Comparison of ENCODE assay signal across 19 cellular contexts in genomic region chr2:168050377-168050776, GRCh38.
DNase-seq lines count a peak whose midpoint lies in the region; ATAC-seq, FAIRE-seq and TF ChIP-seq lines count a peak whose summit lies in the region.
"Had no signal": no experiment of that assay in that cellular context is flagged by ENCODE, and none has a peak within 500 bp of the region (broad histone marks: within the 10 kb centered on the region; RNA-seq: fewer than 3 reads in every experiment).

No MANE protein-coding gene starts in this region.

- no peak overlapping the region for H3K4me3 Mint-ChIP-seq in H9
- H3K4me3 Mint-ChIP-seq in endodermal cell, result no peak overlapping the region
- H3K4me3 Mint-ChIP-seq: CD8-positive, alpha-beta T cell had no signal

- no peaks in the 10 kb centered on the region; the same call in 1 of the 2 replicates for H3K36me3 ChIP-seq in OCI-LY1 (ENCODE audit: insufficient read depth, low read length)
- no peaks in the 10 kb centered on the region for H3K36me3 ChIP-seq in endodermal cell (ENCODE audit: control insufficient read depth, insufficient read depth, low read length)

- H4K91ac ChIP-seq in H9 (ENCODE audit: insufficient read length, low read depth, low read length), result no peak overlapping the region

- no peak for ATAC-seq in foreskin keratinocyte
- ATAC-seq: CD8-positive, alpha-beta T cell had no signal

- H4K5ac ChIP-seq in H9 (ENCODE audit: insufficient read length, low read depth, low read length), result no peak overlapping the region

- no peak for TF ChIP-seq POLR2A in H54 (IDR thresholded peaks at IDR 0.05; ENCODE audit: low read depth, low read length)

- no peak overlapping the region for H2AFZ ChIP-seq in H9 (ENCODE audit: low read length)
- no peak overlapping the region for H2AFZ ChIP-seq in OCI-LY1 (ENCODE audit: low read length)
- H2AFZ ChIP-seq: PC-9 had no signal

- FAIRE-seq in H54 (lab: Jason Lieb, UNC), result no peak

- H2BK15ac ChIP-seq in H9 (ENCODE audit: low read depth, low read length), result no peak overlapping the region

- DNase-seq in H9, result peak; percentile 37
- peak; percentile 70 for DNase-seq in endodermal cell
- no peak for DNase-seq in retinal pigment epithelial cell (ENCODE audit: low read depth)
- DNase-seq in H54 (ENCODE audit: insufficient read length, low spot score), result no peak
- DNase-seq in stimulated activated CD4-positive, alpha-beta T cell treated with anti-CD3 and anti-CD28 coated beads, Interleukin-4, amount 100 ng/mL, for 1 hour, result no peak
- DNase-seq in foreskin keratinocyte, result no peak
- no peak for DNase-seq in GM03348 (ENCODE audit: low spot score)
- DNase-seq: Calu3; CD8-positive, alpha-beta T cell; HCEC 1CT; NCI-H1105 treated with DMSO at 0.1 percent for 48 hours; NCI-H1694 treated with DMSO at 0.1 percent for 48 hours; NCI-H2107; NCI-H510A; PC-9; SIG-M5 had no signal

- H3K56ac ChIP-seq in H9 (ENCODE audit: insufficient read length, low read depth, low read length), result no peak overlapping the region

- H3K9me3 ChIP-seq in H9 (ENCODE audit: control insufficient read depth, low read depth, low read length) (no peaks in the 10 kb centered on the region), OCI-LY1 (ENCODE audit: low read length) (no peaks in the 10 kb centered on the region), endodermal cell (ENCODE audit: control insufficient read depth, low read length) (no peaks in the 10 kb centered on the region)

- no peak overlapping the region for H3K4ac ChIP-seq in H9 (ENCODE audit: low read depth, low read length)

- H2AK5ac ChIP-seq in H9 (ENCODE audit: insufficient read length, low read length), result no peak overlapping the region

- H3K27me3 ChIP-seq in H9 (ENCODE audit: insufficient read depth, low read length) (no peaks in the 10 kb centered on the region; the same call in 1 of the 2 replicates), OCI-LY1 (ENCODE audit: insufficient read depth, low read length) (no peaks in the 10 kb centered on the region), endodermal cell (ENCODE audit: control insufficient read depth, insufficient read depth, low read length, poor library complexity, severe bottlenecking) (no peaks in the 10 kb centered on the region), foreskin keratinocyte (no peaks in the 10 kb centered on the region)
- H3K27me3 ChIP-seq: BLaER1 had no signal

- no peak overlapping the region for H3K9ac ChIP-seq in H9 (ENCODE audit: extremely low read depth, insufficient read length, low read length)
- H3K9ac ChIP-seq in OCI-LY1 (ENCODE audit: low read length), result no peak overlapping the region
- H3K9ac ChIP-seq in endodermal cell (ENCODE audit: extremely low read depth, low read length, poor library complexity, severe bottlenecking), result no peak overlapping the region
- H3K9ac ChIP-seq: BLaER1 had no signal

- H3K79me2 ChIP-seq in H9 (ENCODE audit: insufficient read depth, low read length) (no peaks in the 10 kb centered on the region), OCI-LY1 (ENCODE audit: insufficient read depth, low read length) (no peaks in the 10 kb centered on the region)

- H3K4me1 Mint-ChIP-seq in H9 (peaks cover 27 to 36% of the 10 kb centered on the region in 2 experiments), endodermal cell (peaks cover 36% of the 10 kb centered on the region)

- H4K8ac ChIP-seq in H9 (replicated peaks; ENCODE audit: insufficient read length, low read depth, low read length), result no peak overlapping the region

- H3K79me1 ChIP-seq in H9 (ENCODE audit: insufficient read depth, low read depth, low read length, poor library complexity, severe bottlenecking), result no peaks in the 10 kb centered on the region

- H3K36me3 Mint-ChIP-seq in H9 (ENCODE audit: insufficient read depth in 1 of 3, low read depth in 3 of 3) (no peaks in the 10 kb centered on the region; a peak in 1 of 7 replicates), endodermal cell (ENCODE audit: low read depth) (peaks cover 3% of the 10 kb centered on the region)

- H4K20me1 ChIP-seq in H9 (ENCODE audit: control insufficient read depth, insufficient read depth, insufficient read length) (no peaks in the 10 kb centered on the region), OCI-LY1 (ENCODE audit: insufficient read depth, low read length) (no peaks in the 10 kb centered on the region)

- H3K14ac ChIP-seq in H9 (ENCODE audit: insufficient read depth, low read length), result no peak overlapping the region

- H3T11ph ChIP-seq in H9 (ENCODE audit: low read length), result no peak overlapping the region

- no peak overlapping the region for H2BK20ac ChIP-seq in H9 (ENCODE audit: low read depth, low read length, poor library complexity, severe bottlenecking)

- H3K27ac Mint-ChIP-seq in H9 (peak overlapping the region in 1 of 3 experiments; percentile 32; a peak in 2 of 7 replicates), endodermal cell (no peak overlapping the region)
- H3K27ac Mint-ChIP-seq: CD8-positive, alpha-beta T cell had no signal

- no peaks in the 10 kb centered on the region for H3F3A ChIP-seq in OCI-LY1 (ENCODE audit: insufficient read depth, low read length)

- no peak overlapping the region for H2BK12ac ChIP-seq in H9 (ENCODE audit: insufficient read length, low read depth, low read length)

- H3K4me1 ChIP-seq in H9 (ENCODE audit: insufficient read depth, low read length), result no peaks in the 10 kb centered on the region
- H3K4me1 ChIP-seq in OCI-LY1 (ENCODE audit: insufficient read depth, low read length, severe bottlenecking), result no peaks in the 10 kb centered on the region
- peaks cover 12% of the 10 kb centered on the region for H3K4me1 ChIP-seq in endodermal cell (ENCODE audit: control insufficient read depth, insufficient read depth, low read length)
- no peaks in the 10 kb centered on the region for H3K4me1 ChIP-seq in foreskin keratinocyte

- no CpG with 5 or more reads among the region's 2 CpGs for WGBS in H9 (ENCODE audit: extremely low coverage, insufficient read length, low lambda C conversion rate)
- WGBS in endodermal cell (ENCODE audit: insufficient coverage in 1 of 2, insufficient read length in 1 of 2), 2 experiments, result 67 to 71% methylated on average over 1 to 2 of the region's 2 CpGs

- TF ChIP-seq CTCF in H9 (conservative IDR thresholded peaks at IDR 0.05) (peak; percentile 49; the same call in 2 of the 3 replicates), OCI-LY1 (IDR thresholded peaks at IDR 0.05; ENCODE audit: low read length) (peak; percentile 17; the same call in 1 of the 2 replicates), endodermal cell (conservative IDR thresholded peaks at IDR 0.05) (peak; percentile 72), retinal pigment epithelial cell (conservative IDR thresholded peaks at IDR 0.05; ENCODE audit: low read depth, low read length) (peak; percentile 30), foreskin keratinocyte (conservative IDR thresholded peaks at IDR 0.05) (no peak)

- no peaks in the 10 kb centered on the region for H3K23me2 ChIP-seq in H9 (ENCODE audit: insufficient read length, low read depth, low read length, poor library complexity, severe bottlenecking)

- H3K4me3 ChIP-seq in OCI-LY1 (ENCODE audit: low read depth, low read length, poor library complexity, severe bottlenecking) (no peak overlapping the region), endodermal cell (ENCODE audit: low read length) (no peak overlapping the region), retinal pigment epithelial cell (ENCODE audit: low read length) (no peak overlapping the region)
- H3K4me3 ChIP-seq: BLaER1, PC-9 had no signal

- H3K4me2 ChIP-seq in H9 (ENCODE audit: insufficient read depth, insufficient read length, low read length), result no peak overlapping the region
- H3K4me2 ChIP-seq in OCI-LY1 (ENCODE audit: low read length), result no peak overlapping the region
- H3K4me2 ChIP-seq: BLaER1, PC-9 had no signal

- no peak overlapping the region for H3K18ac ChIP-seq in H9 (ENCODE audit: insufficient read length, low read depth, low read length)

- H3K9me3 Mint-ChIP-seq in H9 (no peaks in the 10 kb centered on the region), endodermal cell (no peaks in the 10 kb centered on the region)
- H3K9me3 Mint-ChIP-seq: CD8-positive, alpha-beta T cell had no signal

- H3K9me2 ChIP-seq in OCI-LY1 (ENCODE audit: low read depth, low read length), result no peaks in the 10 kb centered on the region

- no peak overlapping the region for H2BK5ac ChIP-seq in H9 (ENCODE audit: insufficient read length, low read length)

- H3K27ac ChIP-seq in H9 (ENCODE audit: insufficient read length, low read depth, low read length) (no peak overlapping the region), OCI-LY1 (ENCODE audit: low read depth, low read length, poor library complexity, severe bottlenecking) (no peak overlapping the region), endodermal cell (ENCODE audit: low read depth, low read length) (no peak overlapping the region), foreskin keratinocyte (no peak overlapping the region)
- H3K27ac ChIP-seq: BLaER1, PC-9, RWPE1 had no signal

- H3K23ac ChIP-seq in H9 (ENCODE audit: insufficient read length, low read depth, low read length), result no peak overlapping the region

- no peak overlapping the region for H2BK120ac ChIP-seq in H9 (ENCODE audit: low read depth, low read length, poor library complexity, severe bottlenecking)

- H3K27me3 Mint-ChIP-seq in H9 (ENCODE audit: low read depth) (no peaks in the 10 kb centered on the region), endodermal cell (ENCODE audit: insufficient read depth) (no peaks in the 10 kb centered on the region)

Comparison
In these comparisons a context has a peak if more than half of its experiments do, and no peak if none do; other contexts are left out.
1. DNase-seq: peak in H9 (single experiment) and endodermal cell (single experiment); none in retinal pigment epithelial cell (single experiment), H54 (single experiment), stimulated activated CD4-positive, alpha-beta T cell treated with anti-CD3 and anti-CD28 coated beads, Interleukin-4, amount 100 ng/mL, for 1 hour (single experiment), foreskin keratinocyte (0 of 2) and GM03348 (single experiment).